In the genomic region with DNA sequence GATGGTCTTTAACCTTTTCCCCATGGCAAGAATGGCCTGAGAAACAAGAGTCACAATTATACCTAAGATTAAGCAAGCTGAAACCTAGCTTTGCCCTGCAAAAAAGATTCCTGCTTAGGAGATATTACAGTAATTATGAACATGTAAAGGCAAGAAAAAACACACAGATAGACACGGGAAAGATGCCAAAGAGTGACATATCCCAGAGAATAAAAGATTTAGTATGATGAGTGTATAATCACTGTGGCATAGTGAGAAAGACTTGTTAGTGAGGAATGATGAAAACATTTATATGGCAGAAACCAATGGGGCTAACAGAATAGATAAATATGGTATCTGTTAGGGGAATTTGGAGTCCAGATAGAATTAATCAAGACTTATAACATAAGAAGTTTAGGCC, we compare ENCODE assay signal across 1 cellular context.
TF ChIP-seq lines count a peak whose summit lies in the region.

No MANE protein-coding gene starts in this region.

TF ChIP-seq in WTC11, 78 proteins besides CTCF, POLR2A, EP300 and RAD21 (continued from another document):
- TF ChIP-seq, protein P1, sequence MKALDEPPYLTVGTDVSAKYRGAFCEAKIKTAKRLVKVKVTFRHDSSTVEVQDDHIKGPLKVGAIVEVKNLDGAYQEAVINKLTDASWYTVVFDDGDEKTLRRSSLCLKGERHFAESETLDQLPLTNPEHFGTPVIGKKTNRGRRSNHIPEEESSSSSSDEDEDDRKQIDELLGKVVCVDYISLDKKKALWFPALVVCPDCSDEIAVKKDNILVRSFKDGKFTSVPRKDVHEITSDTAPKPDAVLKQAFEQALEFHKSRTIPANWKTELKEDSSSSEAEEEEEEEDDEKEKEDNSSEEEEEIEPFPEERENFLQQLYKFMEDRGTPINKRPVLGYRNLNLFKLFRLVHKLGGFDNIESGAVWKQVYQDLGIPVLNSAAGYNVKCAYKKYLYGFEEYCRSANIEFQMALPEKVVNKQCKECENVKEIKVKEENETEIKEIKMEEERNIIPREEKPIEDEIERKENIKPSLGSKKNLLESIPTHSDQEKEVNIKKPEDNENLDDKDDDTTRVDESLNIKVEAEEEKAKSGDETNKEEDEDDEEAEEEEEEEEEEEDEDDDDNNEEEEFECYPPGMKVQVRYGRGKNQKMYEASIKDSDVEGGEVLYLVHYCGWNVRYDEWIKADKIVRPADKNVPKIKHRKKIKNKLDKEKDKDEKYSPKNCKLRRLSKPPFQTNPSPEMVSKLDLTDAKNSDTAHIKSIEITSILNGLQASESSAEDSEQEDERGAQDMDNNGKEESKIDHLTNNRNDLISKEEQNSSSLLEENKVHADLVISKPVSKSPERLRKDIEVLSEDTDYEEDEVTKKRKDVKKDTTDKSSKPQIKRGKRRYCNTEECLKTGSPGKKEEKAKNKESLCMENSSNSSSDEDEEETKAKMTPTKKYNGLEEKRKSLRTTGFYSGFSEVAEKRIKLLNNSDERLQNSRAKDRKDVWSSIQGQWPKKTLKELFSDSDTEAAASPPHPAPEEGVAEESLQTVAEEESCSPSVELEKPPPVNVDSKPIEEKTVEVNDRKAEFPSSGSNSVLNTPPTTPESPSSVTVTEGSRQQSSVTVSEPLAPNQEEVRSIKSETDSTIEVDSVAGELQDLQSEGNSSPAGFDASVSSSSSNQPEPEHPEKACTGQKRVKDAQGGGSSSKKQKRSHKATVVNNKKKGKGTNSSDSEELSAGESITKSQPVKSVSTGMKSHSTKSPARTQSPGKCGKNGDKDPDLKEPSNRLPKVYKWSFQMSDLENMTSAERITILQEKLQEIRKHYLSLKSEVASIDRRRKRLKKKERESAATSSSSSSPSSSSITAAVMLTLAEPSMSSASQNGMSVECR (CRISPR knock-in tag; IDR thresholded peaks at IDR 0.05; ENCODE audit: borderline replicate concordance) = no peak
- TF ChIP-seq NFYB (CRISPR knock-in tag; conservative IDR thresholded peaks at IDR 0.05; ENCODE audit: low read depth) (no peak), ZNF317 (CRISPR knock-in tag; IDR thresholded peaks at IDR 0.05; ENCODE audit: borderline replicate concordance, low read depth) (no peak), ZNF232 (CRISPR knock-in tag; IDR thresholded peaks at IDR 0.05) (no peak)
- TF ChIP-seq, protein P2, sequence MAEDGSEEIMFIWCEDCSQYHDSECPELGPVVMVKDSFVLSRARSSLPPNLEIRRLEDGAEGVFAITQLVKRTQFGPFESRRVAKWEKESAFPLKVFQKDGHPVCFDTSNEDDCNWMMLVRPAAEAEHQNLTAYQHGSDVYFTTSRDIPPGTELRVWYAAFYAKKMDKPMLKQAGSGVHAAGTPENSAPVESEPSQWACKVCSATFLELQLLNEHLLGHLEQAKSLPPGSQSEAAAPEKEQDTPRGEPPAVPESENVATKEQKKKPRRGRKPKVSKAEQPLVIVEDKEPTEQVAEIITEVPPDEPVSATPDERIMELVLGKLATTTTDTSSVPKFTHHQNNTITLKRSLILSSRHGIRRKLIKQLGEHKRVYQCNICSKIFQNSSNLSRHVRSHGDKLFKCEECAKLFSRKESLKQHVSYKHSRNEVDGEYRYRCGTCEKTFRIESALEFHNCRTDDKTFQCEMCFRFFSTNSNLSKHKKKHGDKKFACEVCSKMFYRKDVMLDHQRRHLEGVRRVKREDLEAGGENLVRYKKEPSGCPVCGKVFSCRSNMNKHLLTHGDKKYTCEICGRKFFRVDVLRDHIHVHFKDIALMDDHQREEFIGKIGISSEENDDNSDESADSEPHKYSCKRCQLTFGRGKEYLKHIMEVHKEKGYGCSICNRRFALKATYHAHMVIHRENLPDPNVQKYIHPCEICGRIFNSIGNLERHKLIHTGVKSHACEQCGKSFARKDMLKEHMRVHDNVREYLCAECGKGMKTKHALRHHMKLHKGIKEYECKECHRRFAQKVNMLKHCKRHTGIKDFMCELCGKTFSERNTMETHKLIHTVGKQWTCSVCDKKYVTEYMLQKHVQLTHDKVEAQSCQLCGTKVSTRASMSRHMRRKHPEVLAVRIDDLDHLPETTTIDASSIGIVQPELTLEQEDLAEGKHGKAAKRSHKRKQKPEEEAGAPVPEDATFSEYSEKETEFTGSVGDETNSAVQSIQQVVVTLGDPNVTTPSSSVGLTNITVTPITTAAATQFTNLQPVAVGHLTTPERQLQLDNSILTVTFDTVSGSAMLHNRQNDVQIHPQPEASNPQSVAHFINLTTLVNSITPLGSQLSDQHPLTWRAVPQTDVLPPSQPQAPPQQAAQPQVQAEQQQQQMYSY (CRISPR knock-in tag; IDR thresholded peaks at IDR 0.05) = no peak
- TF ChIP-seq, protein P3, sequence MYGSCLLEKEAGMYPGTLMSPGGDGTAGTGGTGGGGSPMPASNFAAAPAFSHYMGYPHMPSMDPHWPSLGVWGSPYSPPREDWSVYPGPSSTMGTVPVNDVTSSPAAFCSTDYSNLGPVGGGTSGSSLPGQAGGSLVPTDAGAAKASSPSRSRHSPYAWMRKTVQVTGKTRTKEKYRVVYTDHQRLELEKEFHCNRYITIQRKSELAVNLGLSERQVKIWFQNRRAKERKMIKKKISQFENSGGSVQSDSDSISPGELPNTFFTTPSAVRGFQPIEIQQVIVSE (CRISPR knock-in tag; IDR thresholded peaks at IDR 0.05; ENCODE audit: borderline replicate concordance) = no peak
